Comparison of ENCODE assay signal across 13 cellular contexts in genomic region chr11:9567401-9567800, GRCh38. TPM values are rescaled to one million over a fixed set of nuclear protein-coding genes. Genes with fewer than 3 reads are reported as not detected.
DNase-seq lines count a peak whose midpoint lies in the region; ATAC-seq, FAIRE-seq and TF ChIP-seq lines count a peak whose summit lies in the region.
"Had no signal": no experiment of that assay in that cellular context is flagged by ENCODE, and none has a peak within 500 bp of the region (broad histone marks: within the 10 kb centered on the region; RNA-seq: fewer than 3 reads in every experiment).

No MANE protein-coding gene starts in this region.

- POLR2A ChIA-PET in GM10248 (lab: Yijun Ruan, JAX) = no interaction called here

- H3K56ac ChIP-seq in H9 (ENCODE audit: insufficient read length, low read depth, low read length) = no peak overlapping the region

- no peaks in the 10 kb centered on the region for H3K36me3 ChIP-seq in astrocyte (ENCODE audit: insufficient read depth, low read length)
- H3K36me3 ChIP-seq: spleen had no signal

- H3K27me3 ChIP-seq in H9 (ENCODE audit: insufficient read depth, low read length) (no peaks in the 10 kb centered on the region), astrocyte (ENCODE audit: insufficient read depth, low read length) (no peaks in the 10 kb centered on the region)
- H3K27me3 ChIP-seq: spleen had no signal

- peaks cover 8% of the 10 kb centered on the region; the same call in 1 of the 2 replicates for H3K4me1 ChIP-seq in H9 (ENCODE audit: insufficient read depth, low read length)
- peaks cover 43% of the 10 kb centered on the region for H3K4me1 ChIP-seq in astrocyte (ENCODE audit: insufficient read depth, low read length)

- H2BK15ac ChIP-seq in H9 (ENCODE audit: low read depth, low read length) = no peak overlapping the region

- H2BK120ac ChIP-seq in H9 (ENCODE audit: low read depth, low read length, poor library complexity, severe bottlenecking) = no peak overlapping the region

- H4K20me1 ChIP-seq in H9 (ENCODE audit: control insufficient read depth, insufficient read depth, insufficient read length) (no peaks in the 10 kb centered on the region), astrocyte (ENCODE audit: insufficient read depth, low read length) (no peaks in the 10 kb centered on the region)

- H3K27ac Mint-ChIP-seq in H9 (peak overlapping the region in 1 of 3 experiments; percentile 87; a peak in 1 of 7 replicates), astrocyte (ENCODE audit: unreplicated experiment) (peak overlapping the region; percentile 100), glutamatergic neuron (ENCODE audit: unreplicated experiment) (no peak overlapping the region)
- no peak overlapping the region for H3K27ac Mint-ChIP-seq in stimulated activated naive CD8-positive, alpha-beta T cell treated with anti-CD3 and anti-CD28 coated beads, Interleukin-15, amount 100 ng/mL, for 72 hours

- H2BK20ac ChIP-seq in H9 (ENCODE audit: low read depth, low read length, poor library complexity, severe bottlenecking) = no peak overlapping the region

- no peaks in the 10 kb centered on the region for H3K79me1 ChIP-seq in H9 (ENCODE audit: insufficient read depth, low read depth, low read length, poor library complexity, severe bottlenecking)

- H3K23ac ChIP-seq in H9 (ENCODE audit: insufficient read length, low read depth, low read length) = no peak overlapping the region

- no peak overlapping the region for H2AFZ ChIP-seq in H9 (ENCODE audit: low read length)
- H2AFZ ChIP-seq in astrocyte (ENCODE audit: low read depth, low read length) = no peak overlapping the region

- no peak for ATAC-seq in stimulated activated naive CD8-positive, alpha-beta T cell treated with anti-CD3 and anti-CD28 coated beads, Interleukin-15, amount 100 ng/mL, for 72 hours

- H3K9me3 Mint-ChIP-seq in H9 (no peaks in the 10 kb centered on the region), astrocyte (ENCODE audit: unreplicated experiment) (peaks cover 2% of the 10 kb centered on the region), glutamatergic neuron (ENCODE audit: unreplicated experiment) (peaks cover 2% of the 10 kb centered on the region)
- peaks cover 0 to 4% of the 10 kb centered on the region in 2 donors for H3K9me3 Mint-ChIP-seq in stimulated activated naive CD8-positive, alpha-beta T cell treated with anti-CD3 and anti-CD28 coated beads, Interleukin-15, amount 100 ng/mL, for 72 hours

- H4K5ac ChIP-seq in H9 (ENCODE audit: insufficient read length, low read depth, low read length) = no peak overlapping the region

- H3K9ac ChIP-seq in H9 (ENCODE audit: extremely low read depth, insufficient read length, low read length) = no peak overlapping the region
- peak overlapping the region; percentile 83 for H3K9ac ChIP-seq in astrocyte (ENCODE audit: low read length)

- DNase-seq in H9 = no peak
- no peak for DNase-seq in astrocyte (ENCODE audit: low read depth)
- DNase-seq in kidney tubule cell (ENCODE audit: low spot score) = peak; percentile 2
- DNase-seq in COR-L47 (lab: John Stamatoyannopoulos, UW) = no peak
- no peak for DNase-seq in stimulated activated naive CD8-positive, alpha-beta T cell treated with anti-CD3 and anti-CD28 coated beads, Interleukin-15, amount 100 ng/mL, for 72 hours
- no peak for DNase-seq in GM10248 (ENCODE audit: extremely low spot score)
- DNase-seq in glutamatergic neuron = no peak
- DNase-seq: GOT3, NCI-H1105, NCI-H510A, spleen had no signal

- no peak overlapping the region for H4K8ac ChIP-seq in H9 (replicated peaks; ENCODE audit: insufficient read length, low read depth, low read length)

- no peak overlapping the region for H2BK12ac ChIP-seq in H9 (ENCODE audit: insufficient read length, low read depth, low read length)

- no peak overlapping the region for H3K4me3 Mint-ChIP-seq in H9
- H3K4me3 Mint-ChIP-seq in astrocyte (ENCODE audit: unreplicated experiment) = peak overlapping the region; percentile 27
- no peak overlapping the region for H3K4me3 Mint-ChIP-seq in stimulated activated naive CD8-positive, alpha-beta T cell treated with anti-CD3 and anti-CD28 coated beads, Interleukin-15, amount 100 ng/mL, for 72 hours
- H3K4me3 Mint-ChIP-seq in glutamatergic neuron (ENCODE audit: unreplicated experiment) = no peak overlapping the region
- H3K4me3 Mint-ChIP-seq: B cell had no signal

- WGBS in H9 (ENCODE audit: extremely low coverage, insufficient read length, low lambda C conversion rate) = no CpG with 5 or more reads among the region's 5 CpGs

- CTCF ChIA-PET in GM10248 (lab: Yijun Ruan, JAX) = interaction anchor here (1.2 to 8.1 kb wide), 5 partner anchors 29 to 181 kb away, joined by 3 to 54 read pairs (median 8); no protein-coding TSS in a partner anchor

- H3K23me2 ChIP-seq in H9 (ENCODE audit: insufficient read length, low read depth, low read length, poor library complexity, severe bottlenecking) = peaks cover under 1% of the 10 kb centered on the region

- H3K14ac ChIP-seq in H9 (ENCODE audit: insufficient read depth, low read length) = no peak overlapping the region; the same call in 1 of the 2 replicates

- H3K9me3 ChIP-seq in H9 (ENCODE audit: control insufficient read depth, low read depth, low read length) (no peaks in the 10 kb centered on the region), astrocyte (ENCODE audit: insufficient read depth, low read depth, low read length) (no peaks in the 10 kb centered on the region)
- H3K9me3 ChIP-seq: spleen had no signal

- no peak overlapping the region for H3T11ph ChIP-seq in H9 (ENCODE audit: low read length)

- H4K91ac ChIP-seq in H9 (ENCODE audit: insufficient read length, low read depth, low read length) = peak overlapping the region; percentile 44

- H3K27ac ChIP-seq in H9 (ENCODE audit: insufficient read length, low read depth, low read length) (no peak overlapping the region), astrocyte (ENCODE audit: low read depth, low read length) (peak overlapping the region; percentile 99), skin epidermis (peak overlapping the region in 19 of 21 experiments; percentile 55 to 99 (median 85))

- no peaks in the 10 kb centered on the region for H3K79me2 ChIP-seq in H9 (ENCODE audit: insufficient read depth, low read length)
- peaks cover 4% of the 10 kb centered on the region for H3K79me2 ChIP-seq in astrocyte (ENCODE audit: insufficient read depth, low read length)

- FAIRE-seq in astrocyte (lab: Jason Lieb, UNC) = no peak

- H2BK5ac ChIP-seq in H9 (ENCODE audit: insufficient read length, low read length) = no peak overlapping the region

- H3K18ac ChIP-seq in H9 (ENCODE audit: insufficient read length, low read depth, low read length) = no peak overlapping the region

- no peak overlapping the region for H2AK5ac ChIP-seq in H9 (ENCODE audit: insufficient read length, low read length)

- no peak overlapping the region for H3K4me2 ChIP-seq in H9 (ENCODE audit: insufficient read depth, insufficient read length, low read length)
- no peak overlapping the region for H3K4me2 ChIP-seq in astrocyte (ENCODE audit: low read length)

- no peak for TF ChIP-seq CTCF in H9 (conservative IDR thresholded peaks at IDR 0.05)
- no peak for TF ChIP-seq CTCF in astrocyte (IDR thresholded peaks at IDR 0.05; ENCODE audit: insufficient read depth, low read depth, low read length)
- TF ChIP-seq CTCF in GM10248 (IDR thresholded peaks at IDR 0.05; ENCODE audit: control extremely low read depth, extremely low read depth, low read depth, missing control alignments) = no peak
- no peak for TF ChIP-seq CTCF in glutamatergic neuron (IDR thresholded peaks at IDR 0.05; ENCODE audit: partially characterized antibody, unreplicated experiment)

- no peaks in the 10 kb centered on the region for H3K27me3 Mint-ChIP-seq in H9 (ENCODE audit: low read depth)
- H3K27me3 Mint-ChIP-seq in astrocyte (ENCODE audit: low read depth, unreplicated experiment) = no peaks in the 10 kb centered on the region
- H3K27me3 Mint-ChIP-seq in stimulated activated naive CD8-positive, alpha-beta T cell treated with anti-CD3 and anti-CD28 coated beads, Interleukin-15, amount 100 ng/mL, for 72 hours = peaks cover 43% of the 10 kb centered on the region
- H3K27me3 Mint-ChIP-seq in glutamatergic neuron (ENCODE audit: unreplicated experiment) = peaks cover 3% of the 10 kb centered on the region
- H3K27me3 Mint-ChIP-seq: B cell had no signal

- H3K36me3 Mint-ChIP-seq in H9 (ENCODE audit: insufficient read depth in 1 of 3, low read depth in 3 of 3) = no peaks in the 10 kb centered on the region; a peak in 2 of 7 replicates
- peaks cover under 1% of the 10 kb centered on the region for H3K36me3 Mint-ChIP-seq in astrocyte (ENCODE audit: low read depth, unreplicated experiment)
- H3K36me3 Mint-ChIP-seq in glutamatergic neuron (ENCODE audit: unreplicated experiment) = no peaks in the 10 kb centered on the region

- 0 out of 2 replicates have a peak overlapping the region, but pooled peaks have one; percentile 41 for H3K4ac ChIP-seq in H9 (ENCODE audit: low read depth, low read length)

- H3K4me1 Mint-ChIP-seq in H9 (peaks cover 48 to 54% of the 10 kb centered on the region in 2 experiments), astrocyte (ENCODE audit: low read depth, unreplicated experiment) (peaks cover 39% of the 10 kb centered on the region), glutamatergic neuron (ENCODE audit: low read depth, unreplicated experiment) (peaks cover 3% of the 10 kb centered on the region)
- peaks cover 31% of the 10 kb centered on the region for H3K4me1 Mint-ChIP-seq in stimulated activated naive CD8-positive, alpha-beta T cell treated with anti-CD3 and anti-CD28 coated beads, Interleukin-15, amount 100 ng/mL, for 72 hours

- H3K4me3 ChIP-seq in astrocyte (ENCODE audit: insufficient read depth, low read depth, low read length) (no peak overlapping the region), skin epidermis (no peak overlapping the region)
- H3K4me3 ChIP-seq: spleen had no signal

RNA-seq across cellular contexts. Expression of gene WEE1, which starts 6.1 kb away (rescaled TPM):
- total RNA-seq in H9 (2021) (136 and 142 TPM in 2 replicates), astrocyte (29.3 and 50.7 TPM in 2 replicates), glutamatergic neuron (ENCODE audit: unreplicated experiment) (10.2 TPM)
